Comparison of ENCODE assay signal across 11 cellular contexts in the genomic region with DNA sequence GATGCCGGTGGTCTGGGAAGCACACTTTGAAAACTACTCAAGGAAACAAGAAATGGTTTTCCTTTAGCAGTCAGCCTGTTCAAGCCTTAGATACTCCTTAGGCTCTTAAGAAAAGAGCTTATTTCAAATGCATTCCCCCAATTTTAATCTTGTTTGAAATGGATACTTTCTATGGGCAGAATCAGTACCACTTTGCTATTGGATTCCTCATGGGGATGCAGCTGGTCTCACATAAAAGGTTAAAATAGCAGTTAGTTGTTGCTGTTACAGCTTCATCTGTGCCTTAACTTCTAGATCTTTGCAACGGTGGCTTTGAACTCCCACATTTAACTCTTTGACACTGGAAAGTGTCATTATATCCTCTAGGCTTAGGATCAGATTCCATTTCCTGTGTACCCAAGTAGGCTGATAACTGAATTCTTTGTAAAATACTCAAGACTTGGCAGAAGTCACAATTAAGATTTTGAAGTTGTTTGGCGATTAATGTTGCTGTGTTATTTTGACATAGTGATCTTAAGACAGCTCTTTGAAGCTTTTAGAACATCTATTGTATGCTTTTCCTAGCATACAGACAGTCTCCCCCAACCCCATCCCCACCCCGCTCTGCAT. TPM values are rescaled to one million over a fixed set of nuclear protein-coding genes. Genes with fewer than 3 reads are reported as not detected.
DNase-seq lines count a peak whose midpoint lies in the region; ATAC-seq and TF ChIP-seq lines count a peak whose summit lies in the region.
"Had no signal": no experiment of that assay in that cellular context is flagged by ENCODE, and none has a peak within 500 bp of the region (broad histone marks: within the 10 kb centered on the region; RNA-seq: fewer than 3 reads in every experiment).

No MANE protein-coding gene starts in this region.

- H3K36me3 Mint-ChIP-seq in activated CD4-positive, alpha-beta memory T cell treated with anti-CD3 and anti-CD28 coated beads for 36 hours = no peaks in the 10 kb centered on the region
- H3K36me3 Mint-ChIP-seq: naive B cell had no signal

- H3K4me1 ChIP-seq in left ventricle myocardium inferior (peaks cover 88% of the 10 kb centered on the region), mucosa of rectum (ENCODE audit: control insufficient read depth in 2 of 2, insufficient read depth in 2 of 2, low read length in 2 of 2) (peaks cover 47 to 60% of the 10 kb centered on the region in 2 donors), uterus (peaks cover 6 to 15% of the 10 kb centered on the region in 2 donors), adrenal gland (replicated peaks in 1 of 2) (peaks cover 0 to 8% of the 10 kb centered on the region in 2 donors)

- CTCF ChIA-PET in activated CD4-positive, alpha-beta memory T cell treated with anti-CD3 and anti-CD28 coated beads for 36 hours (lab: Charles Lee) = interaction anchor here (0.7 to 7.8 kb wide), 9 partner anchors 8 to 173 kb away, joined by 3 to 161 read pairs (median 4); no protein-coding TSS in a partner anchor

- H3K27me3 Mint-ChIP-seq in activated CD4-positive, alpha-beta memory T cell treated with anti-CD3 and anti-CD28 coated beads for 36 hours = peaks cover 36% of the 10 kb centered on the region

- POLR2A ChIA-PET in activated CD4-positive, alpha-beta memory T cell treated with anti-CD3 and anti-CD28 coated beads for 36 hours (lab: Charles Lee) = no interaction called here

- H3K9me3 Mint-ChIP-seq in activated CD4-positive, alpha-beta memory T cell treated with anti-CD3 and anti-CD28 coated beads for 36 hours = no peaks in the 10 kb centered on the region
- H3K9me3 Mint-ChIP-seq: naive B cell had no signal

- no peak overlapping the region for H3K4me3 Mint-ChIP-seq in activated CD4-positive, alpha-beta memory T cell treated with anti-CD3 and anti-CD28 coated beads for 36 hours

- TF ChIP-seq POLR2A in uterus (IDR thresholded peaks at IDR 0.05) (no peak), adrenal gland (IDR thresholded peaks at IDR 0.05) (peak in 1 of 2 donors; percentile 63)

- H3K27me3 ChIP-seq in left ventricle myocardium inferior (ENCODE audit: low read depth) (peaks cover 4% of the 10 kb centered on the region), mucosa of rectum (ENCODE audit: control insufficient read depth in 2 of 2, insufficient read depth in 2 of 2, low read length in 2 of 2) (no peaks in the 10 kb centered on the region), uterus (no peaks in the 10 kb centered on the region), adrenal gland (peaks cover 7% of the 10 kb centered on the region)

- DNase-seq in left ventricle myocardium inferior (no peak), left cardiac atrium (no peak), epithelial cell of proximal tubule (ENCODE audit: low read depth) (no peak), uterus (no peak), adrenal gland (no peak)
- DNase-seq in activated CD4-positive, alpha-beta memory T cell treated with anti-CD3 and anti-CD28 coated beads for 36 hours = no peak
- DNase-seq: naive B cell, NCI-H146, SHP77 had no signal

- ATAC-seq in left cardiac atrium = no peak
- no peak for ATAC-seq in HG03469 (IDR thresholded peaks at IDR 0.05; ENCODE audit: unreplicated experiment)

- intact Hi-C loops in left ventricle myocardium inferior (cut with micrococcal nuclease) = loop anchor here (5.0 to 10.0 kb wide), 2 partner anchors 411 to 758 kb away; no protein-coding TSS in a partner anchor
- intact Hi-C loops in left cardiac atrium (cut with DNase I) = loop anchor here (5.0 to 10.0 kb wide), 4 partner anchors 146 to 766 kb away; no protein-coding TSS in a partner anchor
- intact Hi-C loops in uterus (cut with DNase I; ENCODE audit: low total_unique reads) = loop anchor here (5.0 kb wide), 2 partner anchors 411 to 766 kb away; no protein-coding TSS in a partner anchor
- intact Hi-C loops in adrenal gland (cut with DNase I) = loop anchor here in 1 of 2 donors (5.0 to 10.0 kb wide), 4 partner anchors 268 to 766 kb away; no protein-coding TSS in a partner anchor
- intact Hi-C loops in activated CD4-positive, alpha-beta memory T cell treated with anti-CD3 and anti-CD28 coated beads for 36 hours (cut with micrococcal nuclease) = loop anchor here (2.0 to 5.0 kb wide), 3 partner anchors 104 to 456 kb away; no protein-coding TSS in a partner anchor

- H3K27ac Mint-ChIP-seq in activated CD4-positive, alpha-beta memory T cell treated with anti-CD3 and anti-CD28 coated beads for 36 hours = no peak overlapping the region
- H3K27ac Mint-ChIP-seq: naive B cell had no signal

- TF ChIP-seq CTCF in left ventricle myocardium inferior (IDR thresholded peaks at IDR 0.05; ENCODE audit: borderline replicate concordance) (no peak), epithelial cell of proximal tubule (conservative IDR thresholded peaks at IDR 0.05; ENCODE audit: low read depth, low read length) (no peak), uterus (IDR thresholded peaks at IDR 0.05) (no peak), adrenal gland (IDR thresholded peaks at IDR 0.05) (no peak)

- H3K9me3 ChIP-seq in left ventricle myocardium inferior (replicated peaks) (no peaks in the 10 kb centered on the region), mucosa of rectum (ENCODE audit: control insufficient read depth in 2 of 2, low read length in 2 of 2) (no peaks in the 10 kb centered on the region), uterus (no peaks in the 10 kb centered on the region), adrenal gland (replicated peaks in 1 of 3) (no peaks in the 10 kb centered on the region)

- H3K36me3 ChIP-seq in left ventricle myocardium inferior (peaks cover 50% of the 10 kb centered on the region), mucosa of rectum (ENCODE audit: control insufficient read depth in 2 of 2, insufficient read depth in 2 of 2, low read length in 2 of 2) (peaks cover 57 to 59% of the 10 kb centered on the region in 2 donors), uterus (no peaks in the 10 kb centered on the region), adrenal gland (replicated peaks in 1 of 2) (peaks cover 0 to 52% of the 10 kb centered on the region in 2 donors)

- H3K27ac ChIP-seq in left ventricle myocardium inferior (replicated peaks) (peak overlapping the region; percentile 89), mucosa of rectum (ENCODE audit: low read depth in 2 of 2, low read length in 2 of 2) (peak overlapping the region; percentile 73 to 88), uterus (peak overlapping the region; percentile 98), adrenal gland (peak overlapping the region in 2 of 5 donors; percentile 88 to 91)

- H3K4me3 ChIP-seq in left ventricle myocardium inferior = peak overlapping the region; percentile 78
- peak overlapping the region; percentile 67 for H3K4me3 ChIP-seq in epithelial cell of proximal tubule (ENCODE audit: low read depth, low read length)
- peak overlapping the region; percentile 89 to 92 for H3K4me3 ChIP-seq in mucosa of rectum (ENCODE audit: low read length in 2 of 2)
- peak overlapping the region; percentile 90 to 91 for H3K4me3 ChIP-seq in uterus
- peak overlapping the region in 1 of 4 donors; percentile 45 for H3K4me3 ChIP-seq in adrenal gland

- peak overlapping the region; percentile 81 to 90 for H3K9ac ChIP-seq in mucosa of rectum (ENCODE audit: low read depth in 1 of 2, low read length in 2 of 2)

- WGBS in adrenal gland, 4 donors = 59 to 69% (median 66%) methylated on average over 4 of the region's 4 CpGs

- H3K4me1 Mint-ChIP-seq in activated CD4-positive, alpha-beta memory T cell treated with anti-CD3 and anti-CD28 coated beads for 36 hours (ENCODE audit: low read depth) = peaks cover 14% of the 10 kb centered on the region

RNA-seq across cellular contexts. Expression of a gene that starts 2.2 kb away (rescaled TPM):
- 47.4 TPM for total RNA-seq in left ventricle myocardium inferior
- total RNA-seq in left cardiac atrium = 100 to 1,000 TPM in 1 of 2 donors, 10 to 100 TPM in 1; 43.9 to 551 TPM
- 61.7 and 168 TPM in 2 replicates for total RNA-seq in epithelial cell of proximal tubule
- 100 to 1,000 TPM; 119 to 341 (median 210) TPM for total RNA-seq in uterus
- total RNA-seq in adrenal gland = 100 to 1,000 TPM; 102 to 709 (median 441) TPM
- polyA plus RNA-seq in adrenal gland = 10 to 100 TPM; 33.9 to 62.7 (median 36.6) TPM
- 1 to 10 TPM in 1 of 2 experiments, under 1 TPM in 1; 0.93 to 1.8 TPM for total RNA-seq in activated CD4-positive, alpha-beta memory T cell treated with anti-CD3 and anti-CD28 coated beads for 36 hours

Comparison
In these comparisons a context has a peak if more than half of its experiments do, and no peak if none do; other contexts are left out.
1. RNA of a gene that starts 2.2 kb away (total RNA-seq): 43.9 to 551 TPM in left cardiac atrium, 102 to 709 TPM in adrenal gland, 119 to 341 TPM in uterus, 61.7 to 168 TPM in epithelial cell of proximal tubule and 47.4 TPM in left ventricle myocardium inferior (single experiment); 0.93 to 1.8 TPM in activated CD4-positive, alpha-beta memory T cell treated with anti-CD3 and anti-CD28 coated beads for 36 hours; every median in the first group is over 10 times any median in the second.